Comparison of ENCODE assay signal across 9 cellular contexts in genomic region chr5:164772122-164772521, GRCh38.
"Had no signal": no experiment of that assay in that cellular context is flagged by ENCODE, and none has a peak within 500 bp of the region (broad histone marks: within the 10 kb centered on the region; RNA-seq: fewer than 3 reads in every experiment).

No MANE protein-coding gene starts in this region.

- H3K4me3 ChIP-seq: GM23248, HAP-1, K562 had no signal

- H3K9me3 ChIP-seq: HAP-1 had no signal

- ATAC-seq: HCT116, K562 had no signal

- H3K36me3 ChIP-seq: HAP-1 had no signal

- DNase-seq: GM23248, GOT3, H7, HFFc6, IMR-90, KG1 had no signal

- H3K4me1 ChIP-seq: HAP-1 had no signal

- H3K27ac ChIP-seq: GM23248 had no signal

- H2AFZ ChIP-seq: GM23248 had no signal
